In the genomic region with DNA sequence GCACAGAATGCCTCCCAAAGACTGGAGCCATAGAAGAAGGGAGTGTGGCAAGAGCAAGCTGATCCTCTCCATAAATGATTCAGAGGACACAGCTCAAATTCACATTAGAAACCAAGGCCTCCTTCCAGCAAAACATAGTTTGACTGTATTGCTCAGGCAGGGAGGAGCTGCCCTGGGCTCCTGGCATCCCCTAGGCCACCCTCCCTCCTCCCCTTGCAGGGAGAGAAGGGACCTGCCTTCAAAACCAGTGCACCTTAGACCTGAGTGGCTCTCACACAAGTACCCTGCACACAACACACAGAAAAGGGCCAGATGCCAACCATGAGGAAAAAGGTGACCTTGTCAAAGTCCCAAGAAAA, we compare ENCODE assay signal across 12 cellular contexts.
DNase-seq lines count a peak whose midpoint lies in the region; ATAC-seq and TF ChIP-seq lines count a peak whose summit lies in the region.
"Had no signal": no experiment of that assay in that cellular context is flagged by ENCODE, and none has a peak within 500 bp of the region (broad histone marks: within the 10 kb centered on the region; RNA-seq: fewer than 3 reads in every experiment).

No MANE protein-coding gene starts in this region.

- no peaks in the 10 kb centered on the region for H3K27me3 ChIP-seq in brain microvascular endothelial cell (replicated peaks)
- H3K27me3 ChIP-seq in thoracic aorta (replicated peaks; ENCODE audit: insufficient read depth) = no peaks in the 10 kb centered on the region

- H3K9me3 ChIP-seq in mesodermal cell (ENCODE audit: control insufficient read depth, low read length) (no peaks in the 10 kb centered on the region), thoracic aorta (no peaks in the 10 kb centered on the region)

- peak; percentile 41 for DNase-seq in NCI-H2227 (lab: John Stamatoyannopoulos, UW; ENCODE audit: unreplicated experiment)
- no peak for DNase-seq in NCI-H2227 treated with DMSO at 0.1 percent for 48 hours (lab: John Stamatoyannopoulos, UW)
- no peak for DNase-seq in brain microvascular endothelial cell
- no peak for DNase-seq in thoracic aorta (ENCODE audit: low spot score)
- DNase-seq in substantia nigra (lab: John Stamatoyannopoulos, UW) = no peak
- no peak for DNase-seq in GDM1 (lab: John Stamatoyannopoulos, UW)
- DNase-seq: activated effector memory CD4-positive, alpha-beta T cell treated with anti-CD3 and anti-CD28 coated beads, Interleukin-2, amount 50 U/mL, for 16 hours; H7; NCI-H187 had no signal

- in situ Hi-C loops in brain microvascular endothelial cell (cut with HindIII; ENCODE audit: low pct_ligation_motif_present, low sequenced_read_pairs) = no loop called here

- no peak for TF ChIP-seq CTCF in brain microvascular endothelial cell (IDR thresholded peaks at IDR 0.05; ENCODE audit: low read depth, low read length, missing control alignments)
- TF ChIP-seq CTCF in thoracic aorta (IDR thresholded peaks at IDR 0.05) = no peak

- H3K36me3 ChIP-seq in brain microvascular endothelial cell (replicated peaks) = peaks cover 3% of the 10 kb centered on the region
- peaks cover 19% of the 10 kb centered on the region for H3K36me3 ChIP-seq in mesodermal cell (ENCODE audit: control insufficient read depth, insufficient read depth, low read length)
- no peaks in the 10 kb centered on the region for H3K36me3 ChIP-seq in thoracic aorta

- H3K4me3 ChIP-seq in brain microvascular endothelial cell (ENCODE audit: low read depth, low read length) (no peak overlapping the region), mesodermal cell (ENCODE audit: extremely low read depth, insufficient read depth, low read length, poor library complexity, severe bottlenecking) (no peak overlapping the region), thoracic aorta (peak overlapping the region; percentile 2)

- H3K27ac ChIP-seq in brain microvascular endothelial cell (peak overlapping the region; percentile 46), mesodermal cell (ENCODE audit: low read depth, low read length, severe bottlenecking) (peak overlapping the region; percentile 10), thoracic aorta (peak overlapping the region; percentile 70 to 84), substantia nigra (ENCODE audit: low read depth, low read length, poor library complexity, severe bottlenecking) (no peak overlapping the region)

- no peak for ATAC-seq in thoracic aorta (ENCODE audit: insufficient number of reproducible peaks, low FRiP score, low read depth)
- ATAC-seq in GM18870 (IDR thresholded peaks at IDR 0.05; ENCODE audit: unreplicated experiment) = no peak
- ATAC-seq: activated CD4-positive, CD25-positive, alpha-beta regulatory T cell treated with anti-CD3 and anti-CD28 coated beads, Interleukin-2, amount 50 U/mL, for 24 hours had no signal

- peaks cover 43% of the 10 kb centered on the region for H3K4me1 ChIP-seq in mesodermal cell (ENCODE audit: control insufficient read depth, insufficient read depth, low read length, poor library complexity, severe bottlenecking)
- H3K4me1 ChIP-seq in thoracic aorta (ENCODE audit: control insufficient read depth in 1 of 2, low read depth in 2 of 2) = peaks cover 57 to 88% of the 10 kb centered on the region in 2 donors
